25 cellular contexts compared by ENCODE assay signal in genomic region chr5:60903356-60903755, GRCh38. TPM values are rescaled to one million over a fixed set of nuclear protein-coding genes. Genes with fewer than 3 reads are reported as not detected.
A peak's percentile ranks its signal among the peaks of the same experiment; 100 is the strongest.
DNase-seq lines count a peak whose midpoint lies in the region; ATAC-seq, FAIRE-seq and TF ChIP-seq lines count a peak whose summit lies in the region.
"Had no signal": no experiment of that assay in that cellular context is flagged by ENCODE, and none has a peak within 500 bp of the region (broad histone marks: within the 10 kb centered on the region; RNA-seq: fewer than 3 reads in every experiment).

No MANE protein-coding gene starts in this region.

- peaks cover 4% of the 10 kb centered on the region for H3K36me3 ChIP-seq in mammary epithelial cell (ENCODE audit: insufficient read depth, low read length)
- H3K36me3 ChIP-seq in breast epithelium, result no peaks in the 10 kb centered on the region
- H3K36me3 ChIP-seq in kidney (ENCODE audit: control insufficient read depth in 1 of 2, insufficient read depth in 2 of 2, low read length in 2 of 2), result no peaks in the 10 kb centered on the region
- H3K36me3 ChIP-seq: BLaER1 had no signal

- H3K27me3 ChIP-seq in mammary epithelial cell (ENCODE audit: insufficient read depth, low read length) (no peaks in the 10 kb centered on the region), breast epithelium (no peaks in the 10 kb centered on the region)
- H3K27me3 ChIP-seq: BLaER1, SJCRH30 had no signal

- in situ Hi-C loops in mammary epithelial cell (cut with MboI; ENCODE audit: low sequenced_read_pairs in 2 of 2), result no loop called here

- no TSS peak for BruUV-seq in mammary epithelial cell (replicated peaks; lab: Mats Ljungman, UMichigan)

- no peak for TF ChIP-seq POLR2A in breast epithelium (IDR thresholded peaks at IDR 0.05)

- peak; percentile 1 for DNase-seq in mammary epithelial cell
- DNase-seq in breast epithelium (ENCODE audit: low spot score in 2 of 2), result no peak
- peak; percentile 78 for DNase-seq in foreskin melanocyte
- DNase-seq in midbrain (lab: John Stamatoyannopoulos, UW), result peak; percentile 43
- no peak for DNase-seq in D341Med (ENCODE audit: low spot score)
- DNase-seq in kidney, result no peak
- DNase-seq: 8988T; ACHN; CD4-positive, CD25-positive, alpha-beta regulatory T cell; DMS53; MM.1S; NCI-H2029 treated with DMSO at 0.1 percent for 48 hours; NCI-H446 treated with DMSO at 0.1 percent for 48 hours; NCI-H526; NCI-H82; NK-92 treated with Interleukin-12 subunit alpha and Interleukin-12 subunit beta, amount 100 ng/mL, for 24 hours; PC-3; SJCRH30 had no signal

- no peaks in the 10 kb centered on the region for H3K79me2 ChIP-seq in mammary epithelial cell (ENCODE audit: insufficient read depth, low read length)

- FAIRE-seq in kidney (lab: Jason Lieb, UNC), result no peak
- FAIRE-seq: H1 had no signal

- intact Hi-C loops in mammary epithelial cell (cut with micrococcal nuclease), result no loop called here
- intact Hi-C loops in breast epithelium (cut with DNase I; ENCODE audit: low total_unique reads), result no loop called here
- intact Hi-C loops in kidney (cut with DNase I), result no loop called here

- CTCF ChIA-PET in mammary epithelial cell (lab: Charles Lee; ENCODE audit: low non-redundant PET), result interaction anchor here (0.5 kb wide), 1 partner anchor 454 kb away, joined by 6 read pairs; no protein-coding TSS in a partner anchor

- WGBS in mammary epithelial cell (ENCODE audit: low coverage, missing lambda C conversion rate), result 85% methylated on average over 4 of the region's 4 CpGs

- TF ChIP-seq CTCF in mammary epithelial cell (conservative IDR thresholded peaks at IDR 0.05 in 1 of 2, IDR thresholded peaks at IDR 0.05 in 1 of 2; ENCODE audit: extremely low read depth in 1 of 2, insufficient read depth in 1 of 2, low read depth in 1 of 2, low read length in 2 of 2), result no peak
- TF ChIP-seq CTCF in breast epithelium (IDR thresholded peaks at IDR 0.05), result no peak
- no peak for TF ChIP-seq CTCF in kidney (IDR thresholded peaks at IDR 0.05; ENCODE audit: borderline replicate concordance, extremely low read depth, insufficient read depth)

- H3K4me2 ChIP-seq in mammary epithelial cell (ENCODE audit: insufficient read depth, low read depth, low read length), result no peak overlapping the region
- H3K4me2 ChIP-seq: BLaER1, KMS-11 had no signal

- H3K27ac ChIP-seq in mammary epithelial cell (ENCODE audit: insufficient read depth, low read depth, low read length) (no peak overlapping the region), breast epithelium (no peak overlapping the region), temporal lobe (ENCODE audit: low read depth, low read length) (peak overlapping the region; percentile 54), kidney (ENCODE audit: low read depth in 2 of 2, low read length in 2 of 2) (no peak overlapping the region)
- H3K27ac ChIP-seq: BLaER1, KMS-11, SJCRH30 had no signal

- no peak overlapping the region for H3K4me3 ChIP-seq in mammary epithelial cell (replicated peaks in 1 of 3; ENCODE audit: insufficient read depth in 1 of 3, low read depth in 2 of 3, low read length in 3 of 3)
- no peak overlapping the region for H3K4me3 ChIP-seq in breast epithelium
- no peak overlapping the region for H3K4me3 ChIP-seq in kidney (ENCODE audit: low read length in 2 of 2)
- H3K4me3 ChIP-seq: BLaER1, SJCRH30 had no signal

- dilution Hi-C loops in mammary epithelial cell (cut with HindIII; ENCODE audit: low sequenced_read_pairs), result no loop called here

- H3K4me1 ChIP-seq in mammary epithelial cell (ENCODE audit: insufficient read depth, low read length) (no peaks in the 10 kb centered on the region), breast epithelium (no peaks in the 10 kb centered on the region), kidney (ENCODE audit: control insufficient read depth in 1 of 2, insufficient read depth in 1 of 2, low read depth in 1 of 2, low read length in 2 of 2) (no peaks in the 10 kb centered on the region)
- H3K4me1 ChIP-seq: BLaER1, SJCRH30 had no signal

- H3K9me3 ChIP-seq in mammary epithelial cell (replicated peaks; ENCODE audit: insufficient read depth, low read length) (no peaks in the 10 kb centered on the region), breast epithelium (no peaks in the 10 kb centered on the region), kidney (ENCODE audit: control insufficient read depth in 1 of 2, low read length in 2 of 2) (no peaks in the 10 kb centered on the region)
- H3K9me3 ChIP-seq: BLaER1, SJCRH30 had no signal

- ATAC-seq in GM21619 (IDR thresholded peaks at IDR 0.05; ENCODE audit: unreplicated experiment), result no peak
- ATAC-seq: HCT116, PC-3, Right ventricle myocardium inferior had no signal

- H3K9ac ChIP-seq in mammary epithelial cell (ENCODE audit: insufficient read depth, low read length) (no peak overlapping the region), kidney (ENCODE audit: low read length in 2 of 2) (no peak overlapping the region)
- H3K9ac ChIP-seq: BLaER1, KMS-11 had no signal

- no peak overlapping the region for H2AFZ ChIP-seq in mammary epithelial cell (ENCODE audit: low read depth, low read length)

- H4K20me1 ChIP-seq in mammary epithelial cell (ENCODE audit: insufficient read depth, low read length), result no peaks in the 10 kb centered on the region
- H4K20me1 ChIP-seq: BLaER1 had no signal

RNA-seq across cellular contexts. Expression of gene ERCC8, which starts 41.5 kb away (rescaled TPM):
- 10 to 100 TPM; 11.9 to 26.0 TPM for total RNA-seq in mammary epithelial cell
- polyA plus RNA-seq in mammary epithelial cell, result 12.4 TPM
- 2.2 TPM for polyA minus RNA-seq in mammary epithelial cell
- total RNA-seq in breast epithelium, result 10 to 100 TPM; 14.7 to 25.4 (median 17.3) TPM
- total RNA-seq in temporal lobe, result 22.1 TPM
- total RNA-seq in kidney, result 11.5 TPM
- 6.6 TPM for polyA plus RNA-seq in kidney (ENCODE audit: insufficient read depth, low read depth, low replicate concordance)

RNA-seq across cellular contexts. Expression of gene NDUFAF2, which starts 41.6 kb away (rescaled TPM):
- total RNA-seq in mammary epithelial cell, result 10 to 100 TPM; 16.0 to 71.6 TPM
- 39.5 TPM for polyA plus RNA-seq in mammary epithelial cell
- polyA minus RNA-seq in mammary epithelial cell, result 6.2 TPM
- total RNA-seq in breast epithelium, result 10 to 100 TPM; 14.9 to 22.6 (median 19.8) TPM
- 25.6 TPM for total RNA-seq in temporal lobe
- 23.7 TPM for total RNA-seq in kidney
- 47.5 TPM for polyA plus RNA-seq in kidney (ENCODE audit: insufficient read depth, low read depth, low replicate concordance)

RNA-seq across cellular contexts. Expression of gene ELOVL7, which starts 59.3 kb away (rescaled TPM):
- total RNA-seq in mammary epithelial cell, result 10 to 100 TPM; 17.8 to 21.0 TPM
- polyA plus RNA-seq in mammary epithelial cell, result 5.6 TPM
- polyA minus RNA-seq in mammary epithelial cell, result 5.6 TPM
- 1 to 10 TPM; 3.9 to 7.5 (median 6.1) TPM for total RNA-seq in breast epithelium
- 3.9 TPM for total RNA-seq in temporal lobe
- 22.5 TPM for total RNA-seq in kidney
- polyA plus RNA-seq in kidney (ENCODE audit: insufficient read depth, low read depth, low replicate concordance), result 14.6 TPM
- polyA plus RNA-seq: CD4-positive, CD25-positive, alpha-beta regulatory T cell had no signal

Comparison
In these comparisons a context has a peak if more than half of its experiments do, and no peak if none do; other contexts are left out.
1. DNase-seq: peak in mammary epithelial cell (single experiment), foreskin melanocyte (single experiment) and midbrain (single experiment); none in breast epithelium (0 of 2), D341Med (single experiment) and kidney (single experiment).